In genomic region chr9:70478963-70479641, GRCh38 we compare ENCODE assay signal across 10 cellular contexts.
DNase-seq lines count a peak whose midpoint lies in the region; ATAC-seq and TF ChIP-seq lines count a peak whose summit lies in the region.
"Had no signal": no experiment of that assay in that cellular context is flagged by ENCODE, and none has a peak within 500 bp of the region (broad histone marks: within the 10 kb centered on the region; RNA-seq: fewer than 3 reads in every experiment).

No MANE protein-coding gene starts in this region.

- no peaks in the 10 kb centered on the region for H3K27me3 ChIP-seq in vagina

- no peak for ATAC-seq in activated CD4-positive, alpha-beta T cell treated with anti-CD3 and anti-CD28 coated beads for 36 hours
- ATAC-seq in omental fat pad (ENCODE audit: low FRiP score) (peak; percentile 19), GM21515 (IDR thresholded peaks at IDR 0.05; ENCODE audit: unreplicated experiment) (no peak)

- POLR2A ChIA-PET in activated CD4-positive, alpha-beta T cell treated with anti-CD3 and anti-CD28 coated beads for 36 hours (lab: Charles Lee) = no interaction called here

- intact Hi-C loops in activated CD4-positive, alpha-beta T cell treated with anti-CD3 and anti-CD28 coated beads for 36 hours (cut with DNase I, micrococcal nuclease) = no loop called here
- intact Hi-C loops in vagina (cut with DNase I) = no loop called here
- intact Hi-C loops in activated T-helper 1 cell treated with anti-CD3 and anti-CD28 coated beads, Interleukin-12 subunit alpha, Interleukin-12 subunit beta, Interleukin-2, Interleukin-4 antibody, amounts not matched to agents 30 ng/mL and 10 ng/mL and 1 ng/mL, durations not matched to agents 14 hours and 24 hours and 36 hours (cut with micrococcal nuclease) = no loop called here

- CTCF ChIA-PET in activated CD4-positive, alpha-beta T cell treated with anti-CD3 and anti-CD28 coated beads for 36 hours (lab: Charles Lee) = interaction anchor here (0.5 to 1.3 kb wide), 4 partner anchors 9 to 124 kb away, joined by 3 to 5 read pairs (median 4); no protein-coding TSS in a partner anchor

- peak overlapping the region; percentile 1 for H3K27ac Mint-ChIP-seq in activated CD4-positive, alpha-beta T cell treated with anti-CD3 and anti-CD28 coated beads for 36 hours
- no peak overlapping the region for H3K27ac Mint-ChIP-seq in activated T-helper 1 cell treated with anti-CD3 and anti-CD28 coated beads, Interleukin-12 subunit alpha, Interleukin-12 subunit beta, Interleukin-2, Interleukin-4 antibody, amounts not matched to agents 30 ng/mL and 10 ng/mL and 1 ng/mL, durations not matched to agents 14 hours and 24 hours and 36 hours

- H3K27ac ChIP-seq in vagina = peak overlapping the region; percentile 95

- no peaks in the 10 kb centered on the region for H3K9me3 Mint-ChIP-seq in activated CD4-positive, alpha-beta T cell treated with anti-CD3 and anti-CD28 coated beads for 36 hours (ENCODE audit: low read depth)
- peaks cover 5% of the 10 kb centered on the region for H3K9me3 Mint-ChIP-seq in activated T-helper 1 cell treated with anti-CD3 and anti-CD28 coated beads, Interleukin-12 subunit alpha, Interleukin-12 subunit beta, Interleukin-2, Interleukin-4 antibody, amounts not matched to agents 30 ng/mL and 10 ng/mL and 1 ng/mL, durations not matched to agents 14 hours and 24 hours and 36 hours

- no peak for TF ChIP-seq CTCF in fibroblast of the aortic adventitia (IDR thresholded peaks at IDR 0.05; ENCODE audit: insufficient read depth, low read length)
- TF ChIP-seq CTCF in omental fat pad (IDR thresholded peaks at IDR 0.05) = no peak
- no peak for TF ChIP-seq CTCF in vagina (IDR thresholded peaks at IDR 0.05)

- TF ChIP-seq POLR2A in vagina (IDR thresholded peaks at IDR 0.05) = no peak

- H3K36me3 Mint-ChIP-seq in activated CD4-positive, alpha-beta T cell treated with anti-CD3 and anti-CD28 coated beads for 36 hours (ENCODE audit: low read depth) = no peaks in the 10 kb centered on the region
- no peaks in the 10 kb centered on the region for H3K36me3 Mint-ChIP-seq in activated T-helper 1 cell treated with anti-CD3 and anti-CD28 coated beads, Interleukin-12 subunit alpha, Interleukin-12 subunit beta, Interleukin-2, Interleukin-4 antibody, amounts not matched to agents 30 ng/mL and 10 ng/mL and 1 ng/mL, durations not matched to agents 14 hours and 24 hours and 36 hours (ENCODE audit: low read depth)

- H3K36me3 ChIP-seq in vagina = no peaks in the 10 kb centered on the region

- no peak for DNase-seq in activated CD4-positive, alpha-beta T cell treated with anti-CD3 and anti-CD28 coated beads for 36 hours
- DNase-seq in activated CD4-positive, alpha-beta T cell treated with anti-CD3 and anti-CD28 coated beads for 1 hour = no peak
- DNase-seq in fibroblast of the aortic adventitia (ENCODE audit: low read depth) = peak; percentile 64
- no peak for DNase-seq in omental fat pad (ENCODE audit: low spot score)
- no peak for DNase-seq in vagina (ENCODE audit: extremely low spot score in 2 of 2)
- no peak for DNase-seq in NCI-H2227 (lab: John Stamatoyannopoulos, UW; ENCODE audit: unreplicated experiment)
- DNase-seq in activated T-helper 1 cell treated with anti-CD3 and anti-CD28 coated beads, Interleukin-12 subunit alpha, Interleukin-12 subunit beta, Interleukin-2, Interleukin-4 antibody, amounts not matched to agents 30 ng/mL and 10 ng/mL and 1 ng/mL, durations not matched to agents 14 hours and 24 hours and 36 hours (ENCODE audit: low spot score) = no peak
- DNase-seq: activated CD4-positive, alpha-beta T cell treated with anti-CD3 and anti-CD28 coated beads, Interleukin-2, amount 50 U/mL, for 48 hours; NCI-H187 had no signal

- H3K4me3 ChIP-seq in fibroblast of the aortic adventitia (ENCODE audit: low read depth, low read length) (no peak overlapping the region), vagina (peak overlapping the region in 1 of 2 donors; percentile 7)

- H3K9me3 ChIP-seq in vagina = no peaks in the 10 kb centered on the region

- H3K27me3 Mint-ChIP-seq in activated CD4-positive, alpha-beta T cell treated with anti-CD3 and anti-CD28 coated beads for 36 hours = no peaks in the 10 kb centered on the region
- H3K27me3 Mint-ChIP-seq in activated T-helper 1 cell treated with anti-CD3 and anti-CD28 coated beads, Interleukin-12 subunit alpha, Interleukin-12 subunit beta, Interleukin-2, Interleukin-4 antibody, amounts not matched to agents 30 ng/mL and 10 ng/mL and 1 ng/mL, durations not matched to agents 14 hours and 24 hours and 36 hours (ENCODE audit: insufficient read depth) = no peaks in the 10 kb centered on the region

- peaks cover 4% of the 10 kb centered on the region for H3K4me1 Mint-ChIP-seq in activated CD4-positive, alpha-beta T cell treated with anti-CD3 and anti-CD28 coated beads for 36 hours
- no peaks in the 10 kb centered on the region for H3K4me1 Mint-ChIP-seq in activated T-helper 1 cell treated with anti-CD3 and anti-CD28 coated beads, Interleukin-12 subunit alpha, Interleukin-12 subunit beta, Interleukin-2, Interleukin-4 antibody, amounts not matched to agents 30 ng/mL and 10 ng/mL and 1 ng/mL, durations not matched to agents 14 hours and 24 hours and 36 hours (ENCODE audit: low read depth)

- H3K4me3 Mint-ChIP-seq in activated CD4-positive, alpha-beta T cell treated with anti-CD3 and anti-CD28 coated beads for 36 hours = no peak overlapping the region
- no peak overlapping the region for H3K4me3 Mint-ChIP-seq in activated T-helper 1 cell treated with anti-CD3 and anti-CD28 coated beads, Interleukin-12 subunit alpha, Interleukin-12 subunit beta, Interleukin-2, Interleukin-4 antibody, amounts not matched to agents 30 ng/mL and 10 ng/mL and 1 ng/mL, durations not matched to agents 14 hours and 24 hours and 36 hours

- peaks cover 97% of the 10 kb centered on the region for H3K4me1 ChIP-seq in vagina
